Comparison of ENCODE assay signal across 2 cellular contexts in the genomic region with DNA sequence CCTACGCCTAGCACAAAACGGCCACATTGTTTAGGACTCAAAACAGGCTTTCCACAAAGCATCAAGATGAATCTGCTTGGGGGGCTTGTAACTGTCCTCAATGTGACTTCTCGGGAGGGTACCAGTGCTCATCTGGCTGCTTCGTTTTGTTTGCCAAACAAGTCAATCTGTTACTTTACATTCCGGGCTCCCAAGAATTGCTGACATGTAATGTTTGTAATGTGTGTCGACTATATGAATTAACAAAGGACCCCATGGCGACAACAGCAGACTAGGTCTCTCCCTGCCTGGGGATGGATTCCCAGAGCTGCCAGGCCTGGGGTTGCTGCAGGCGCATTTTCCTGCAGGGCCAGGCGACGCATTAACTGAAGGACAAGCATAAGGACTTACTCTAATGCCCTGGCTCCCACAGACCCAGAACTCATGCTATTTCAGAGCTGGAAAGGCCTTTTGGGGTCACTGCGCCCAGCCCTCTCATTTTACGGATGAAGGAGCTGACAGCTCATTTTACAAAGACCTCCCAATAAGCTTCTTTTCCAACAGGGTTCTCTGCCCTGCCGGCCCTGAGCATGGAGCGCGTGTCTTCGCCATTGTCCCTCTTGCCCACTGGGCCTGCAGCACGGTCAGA.
TF ChIP-seq lines count a peak whose summit lies in the region.

No MANE protein-coding gene starts in this region.

TF ChIP-seq in A549, 52 proteins besides CTCF, POLR2A, EP300 and RAD21 (continued from another document):
- TF ChIP-seq ZNF302 (CRISPR knock-in tag; IDR thresholded peaks at IDR 0.05) = no peak
- no peak for TF ChIP-seq FOXS1 (CRISPR knock-in tag; IDR thresholded peaks at IDR 0.05)

TF ChIP-seq in SK-N-SH treated with all-trans-retinoic acid at 6 μM for 48 hours, 23 proteins besides CTCF, POLR2A, EP300 and RAD21 (continued from another document):
- TF ChIP-seq ESRRG (CRISPR knock-in tag; IDR thresholded peaks at IDR 0.05) (no peak), GLIS3 (CRISPR knock-in tag; IDR thresholded peaks at IDR 0.05) (no peak), ARNTL (CRISPR knock-in tag; IDR thresholded peaks at IDR 0.05; ENCODE audit: borderline replicate concordance, low read depth) (no peak), ZFP30 (CRISPR knock-in tag; IDR thresholded peaks at IDR 0.05) (no peak), ZC3H10 (CRISPR knock-in tag; IDR thresholded peaks at IDR 0.05) (no peak), RARB (CRISPR knock-in tag; IDR thresholded peaks at IDR 0.05) (no peak), ZNF8 (CRISPR knock-in tag; IDR thresholded peaks at IDR 0.05) (no peak), ISL1 (CRISPR knock-in tag; IDR thresholded peaks at IDR 0.05) (no peak), TCF4 (CRISPR knock-in tag; IDR thresholded peaks at IDR 0.05; ENCODE audit: borderline replicate concordance) (no peak), ZFP3 (CRISPR knock-in tag; IDR thresholded peaks at IDR 0.05) (no peak)
- TF ChIP-seq, protein P1, sequence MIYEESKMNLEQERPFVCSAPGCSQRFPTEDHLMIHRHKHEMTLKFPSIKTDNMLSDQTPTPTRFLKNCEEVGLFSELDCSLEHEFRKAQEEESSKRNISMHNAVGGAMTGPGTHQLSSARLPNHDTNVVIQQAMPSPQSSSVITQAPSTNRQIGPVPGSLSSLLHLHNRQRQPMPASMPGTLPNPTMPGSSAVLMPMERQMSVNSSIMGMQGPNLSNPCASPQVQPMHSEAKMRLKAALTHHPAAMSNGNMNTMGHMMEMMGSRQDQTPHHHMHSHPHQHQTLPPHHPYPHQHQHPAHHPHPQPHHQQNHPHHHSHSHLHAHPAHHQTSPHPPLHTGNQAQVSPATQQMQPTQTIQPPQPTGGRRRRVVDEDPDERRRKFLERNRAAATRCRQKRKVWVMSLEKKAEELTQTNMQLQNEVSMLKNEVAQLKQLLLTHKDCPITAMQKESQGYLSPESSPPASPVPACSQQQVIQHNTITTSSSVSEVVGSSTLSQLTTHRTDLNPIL (CRISPR knock-in tag; IDR thresholded peaks at IDR 0.05; ENCODE audit: low read depth) = no peak
- TF ChIP-seq, protein P2, sequence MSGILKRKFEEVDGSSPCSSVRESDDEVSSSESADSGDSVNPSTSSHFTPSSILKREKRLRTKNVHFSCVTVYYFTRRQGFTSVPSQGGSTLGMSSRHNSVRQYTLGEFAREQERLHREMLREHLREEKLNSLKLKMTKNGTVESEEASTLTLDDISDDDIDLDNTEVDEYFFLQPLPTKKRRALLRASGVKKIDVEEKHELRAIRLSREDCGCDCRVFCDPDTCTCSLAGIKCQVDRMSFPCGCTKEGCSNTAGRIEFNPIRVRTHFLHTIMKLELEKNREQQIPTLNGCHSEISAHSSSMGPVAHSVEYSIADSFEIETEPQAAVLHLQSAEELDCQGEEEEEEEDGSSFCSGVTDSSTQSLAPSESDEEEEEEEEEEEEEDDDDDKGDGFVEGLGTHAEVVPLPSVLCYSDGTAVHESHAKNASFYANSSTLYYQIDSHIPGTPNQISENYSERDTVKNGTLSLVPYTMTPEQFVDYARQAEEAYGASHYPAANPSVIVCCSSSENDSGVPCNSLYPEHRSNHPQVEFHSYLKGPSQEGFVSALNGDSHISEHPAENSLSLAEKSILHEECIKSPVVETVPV (CRISPR knock-in tag; IDR thresholded peaks at IDR 0.05) = no peak
